18 cellular contexts compared by ENCODE assay signal in the genomic region with DNA sequence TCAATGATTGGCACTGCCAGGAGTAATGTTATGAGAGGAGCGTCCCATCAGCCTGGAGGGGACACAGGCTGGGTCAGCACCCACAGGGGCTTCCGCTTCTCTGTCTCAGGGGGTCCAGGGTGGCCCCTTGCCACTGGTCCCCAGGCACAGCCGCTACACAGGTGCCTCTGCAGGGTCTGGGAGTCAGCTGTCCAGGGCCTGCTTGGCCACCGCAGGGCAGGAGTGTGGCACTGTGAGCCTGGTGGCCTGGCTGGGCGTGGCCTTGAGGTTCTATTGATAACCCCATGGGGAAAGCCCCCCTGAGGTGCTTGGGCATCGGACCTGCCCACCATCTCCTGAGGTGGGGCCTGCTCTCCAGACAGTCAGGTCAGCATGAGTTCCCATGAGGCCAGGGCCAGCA.
A peak's percentile ranks its signal among the peaks of the same experiment; 100 is the strongest.
DNase-seq lines count a peak whose midpoint lies in the region; ATAC-seq and TF ChIP-seq lines count a peak whose summit lies in the region.
"Had no signal": no experiment of that assay in that cellular context is flagged by ENCODE, and none has a peak within 500 bp of the region (broad histone marks: within the 10 kb centered on the region; RNA-seq: fewer than 3 reads in every experiment).

No MANE protein-coding gene starts in this region.

- no peaks in the 10 kb centered on the region for H3K79me2 ChIP-seq in SU-DHL-6 (ENCODE audit: insufficient read depth, low read length)

- no peaks in the 10 kb centered on the region for H3K9me3 ChIP-seq in right cardiac atrium (ENCODE audit: control insufficient read depth, low read length)
- H3K9me3 ChIP-seq in right atrium auricular region, result no peaks in the 10 kb centered on the region
- H3K9me3 ChIP-seq in SU-DHL-6 (ENCODE audit: insufficient read depth, low read length), result no peaks in the 10 kb centered on the region
- H3K9me3 ChIP-seq in mucosa of descending colon, result no peaks in the 10 kb centered on the region

- DNase-seq in right cardiac atrium, result peak; percentile 11 to 37 (median 23)
- no peak for DNase-seq in right atrium auricular region (ENCODE audit: low spot score)
- DNase-seq in mucosa of descending colon, result peak in 2 of 3 donors; percentile 21 to 50
- no peak for DNase-seq in type B pancreatic cell (ENCODE audit: extremely low spot score, unreplicated experiment)
- no peak for DNase-seq in NOMO-1 treated with dmso at 0.1 percent for 144 hours (lab: John Stamatoyannopoulos, UW; ENCODE audit: unreplicated experiment)
- DNase-seq in stimulated activated naive B cell treated with anti-CD40 and anti-IgM and Interleukin-4, amounts not matched to agents 10 μg/mL and 1 μg/mL and 100 μg/mL, for 72 hours, result no peak
- no peak for DNase-seq in activated CD4-positive, alpha-beta T cell treated with anti-CD3 and anti-CD28 coated beads, Interleukin-2, amount 10 ng/mL, durations not matched to agents 24 days and 14 days
- DNase-seq: MV-4-11, NCI-H187, NCI-H2227 treated with DMSO at 0.1 percent for 48 hours, NCI-H510A treated with DMSO at 0.1 percent for 48 hours, NCI-H774, PC-3, RPMI8226 had no signal

- H3K4me1 Mint-ChIP-seq in type B pancreatic cell (ENCODE audit: unreplicated experiment), result peaks cover 3% of the 10 kb centered on the region
- peaks cover 65 to 91% of the 10 kb centered on the region in 2 donors for H3K4me1 Mint-ChIP-seq in stimulated activated naive B cell treated with anti-CD40 and anti-IgM and Interleukin-4, amounts not matched to agents 10 μg/mL and 1 μg/mL and 100 μg/mL, for 72 hours
- no peaks in the 10 kb centered on the region for H3K4me1 Mint-ChIP-seq in activated CD4-positive, alpha-beta T cell treated with anti-CD3 and anti-CD28 coated beads, Interleukin-2, amount 10 ng/mL, durations not matched to agents 24 days and 14 days
- H3K4me1 Mint-ChIP-seq: GM23338 had no signal

- peak overlapping the region; percentile 50 for H3K4me2 ChIP-seq in SU-DHL-6 (ENCODE audit: low read depth, low read length, poor library complexity, severe bottlenecking)
- H3K4me2 ChIP-seq: GM23338 had no signal

- H3K27me3 ChIP-seq in right cardiac atrium (ENCODE audit: control insufficient read depth, insufficient read depth), result no peaks in the 10 kb centered on the region
- no peaks in the 10 kb centered on the region for H3K27me3 ChIP-seq in right atrium auricular region
- no peaks in the 10 kb centered on the region for H3K27me3 ChIP-seq in SU-DHL-6 (ENCODE audit: low read length)

- H3K27me3 Mint-ChIP-seq in type B pancreatic cell, result no peaks in the 10 kb centered on the region
- H3K27me3 Mint-ChIP-seq in stimulated activated naive B cell treated with anti-CD40 and anti-IgM and Interleukin-4, amounts not matched to agents 10 μg/mL and 1 μg/mL and 100 μg/mL, for 72 hours, result no peaks in the 10 kb centered on the region
- H3K27me3 Mint-ChIP-seq in activated CD4-positive, alpha-beta T cell treated with anti-CD3 and anti-CD28 coated beads, Interleukin-2, amount 10 ng/mL, durations not matched to agents 24 days and 14 days, result no peaks in the 10 kb centered on the region

- no peak overlapping the region for H2AFZ ChIP-seq in SU-DHL-6 (ENCODE audit: low read depth, low read length, severe bottlenecking)
- H2AFZ ChIP-seq: GM23338 had no signal

- no peak for ATAC-seq in right cardiac atrium
- ATAC-seq in mucosa of descending colon, result no peak
- no peak for ATAC-seq in stimulated activated naive B cell treated with anti-CD40 and anti-IgM and Interleukin-4, amounts not matched to agents 10 μg/mL and 1 μg/mL and 100 μg/mL, for 72 hours (replicated peaks)
- ATAC-seq: GM23338, K562, PC-3 had no signal

- H3K27ac ChIP-seq in right cardiac atrium (ENCODE audit: low read length) (no peak overlapping the region), right atrium auricular region (no peak overlapping the region), SU-DHL-6 (ENCODE audit: low read depth, low read length) (peak overlapping the region; percentile 99)

- H3K36me3 Mint-ChIP-seq in type B pancreatic cell, result no peaks in the 10 kb centered on the region
- peaks cover 1 to 6% of the 10 kb centered on the region in 2 donors for H3K36me3 Mint-ChIP-seq in stimulated activated naive B cell treated with anti-CD40 and anti-IgM and Interleukin-4, amounts not matched to agents 10 μg/mL and 1 μg/mL and 100 μg/mL, for 72 hours
- H3K36me3 Mint-ChIP-seq in activated CD4-positive, alpha-beta T cell treated with anti-CD3 and anti-CD28 coated beads, Interleukin-2, amount 10 ng/mL, durations not matched to agents 24 days and 14 days (ENCODE audit: low read depth), result no peaks in the 10 kb centered on the region

- H3K4me3 ChIP-seq in right cardiac atrium (ENCODE audit: low read length) (no peak overlapping the region), right atrium auricular region (no peak overlapping the region), SU-DHL-6 (ENCODE audit: insufficient read depth, low read length, poor library complexity, severe bottlenecking) (no peak overlapping the region), mucosa of descending colon (no peak overlapping the region)
- H3K4me3 ChIP-seq: GM23338, K562 had no signal

- H3F3A ChIP-seq in SU-DHL-6 (ENCODE audit: insufficient read depth), result peaks cover 49% of the 10 kb centered on the region

- no peaks in the 10 kb centered on the region for H3K9me2 ChIP-seq in SU-DHL-6 (replicated peaks; ENCODE audit: insufficient read depth, low read length)

- H3K36me3 ChIP-seq in right atrium auricular region, result no peaks in the 10 kb centered on the region
- no peaks in the 10 kb centered on the region for H3K36me3 ChIP-seq in SU-DHL-6 (ENCODE audit: low read length)
- H3K36me3 ChIP-seq in mucosa of descending colon (ENCODE audit: low read depth), result no peaks in the 10 kb centered on the region

- WGBS in right cardiac atrium, result 96% methylated on average over 6 of the region's 6 CpGs

- no peak overlapping the region for H3K4me3 Mint-ChIP-seq in type B pancreatic cell
- no peak overlapping the region for H3K4me3 Mint-ChIP-seq in stimulated activated naive B cell treated with anti-CD40 and anti-IgM and Interleukin-4, amounts not matched to agents 10 μg/mL and 1 μg/mL and 100 μg/mL, for 72 hours
- H3K4me3 Mint-ChIP-seq in activated CD4-positive, alpha-beta T cell treated with anti-CD3 and anti-CD28 coated beads, Interleukin-2, amount 10 ng/mL, durations not matched to agents 24 days and 14 days, result no peak overlapping the region
- H3K4me3 Mint-ChIP-seq: CD8-positive, alpha-beta memory T cell; GM23338 had no signal

- no peaks in the 10 kb centered on the region for H3K4me1 ChIP-seq in right cardiac atrium (ENCODE audit: control insufficient read depth, insufficient read depth, low read length)
- no peaks in the 10 kb centered on the region for H3K4me1 ChIP-seq in right atrium auricular region
- H3K4me1 ChIP-seq in mucosa of descending colon (ENCODE audit: low read depth), result no peaks in the 10 kb centered on the region

- intact Hi-C loops in right cardiac atrium (cut with DNase I) (no loop called here), mucosa of descending colon (cut with DNase I, micrococcal nuclease) (no loop called here)
- intact Hi-C loops in activated CD4-positive, alpha-beta T cell treated with anti-CD3 and anti-CD28 coated beads, Interleukin-2, amount 10 ng/mL, durations not matched to agents 24 days and 14 days (cut with micrococcal nuclease), result no loop called here

- peak overlapping the region; percentile 87 for H3K9ac ChIP-seq in SU-DHL-6 (ENCODE audit: low read length)

- H4K20me1 ChIP-seq in SU-DHL-6 (ENCODE audit: low read depth, low read length), result no peaks in the 10 kb centered on the region

- H3K27ac Mint-ChIP-seq in type B pancreatic cell, result peak overlapping the region; percentile 47
- no peak overlapping the region for H3K27ac Mint-ChIP-seq in stimulated activated naive B cell treated with anti-CD40 and anti-IgM and Interleukin-4, amounts not matched to agents 10 μg/mL and 1 μg/mL and 100 μg/mL, for 72 hours
- H3K27ac Mint-ChIP-seq in activated CD4-positive, alpha-beta T cell treated with anti-CD3 and anti-CD28 coated beads, Interleukin-2, amount 10 ng/mL, durations not matched to agents 24 days and 14 days, result no peak overlapping the region
- H3K27ac Mint-ChIP-seq: GM23338 had no signal

- TF ChIP-seq CTCF in right atrium auricular region (IDR thresholded peaks at IDR 0.05) (no peak), SU-DHL-6 (IDR thresholded peaks at IDR 0.05; ENCODE audit: insufficient read depth, low read length, poor library complexity, severe bottlenecking) (no peak), mucosa of descending colon (IDR thresholded peaks at IDR 0.05) (no peak), type B pancreatic cell (conservative IDR thresholded peaks at IDR 0.05) (no peak)

- H3K9me3 Mint-ChIP-seq in type B pancreatic cell, result no peaks in the 10 kb centered on the region
- H3K9me3 Mint-ChIP-seq in stimulated activated naive B cell treated with anti-CD40 and anti-IgM and Interleukin-4, amounts not matched to agents 10 μg/mL and 1 μg/mL and 100 μg/mL, for 72 hours, result peaks cover 0 to 1% of the 10 kb centered on the region in 2 donors
- H3K9me3 Mint-ChIP-seq in activated CD4-positive, alpha-beta T cell treated with anti-CD3 and anti-CD28 coated beads, Interleukin-2, amount 10 ng/mL, durations not matched to agents 24 days and 14 days, result no peaks in the 10 kb centered on the region
- H3K9me3 Mint-ChIP-seq: CD8-positive, alpha-beta memory T cell; GM23338 had no signal

Comparison
In these comparisons a context has a peak if more than half of its experiments do, and no peak if none do; other contexts are left out.
1. DNase-seq: peak in right cardiac atrium (3 of 3) and mucosa of descending colon (2 of 3); none in right atrium auricular region (single experiment), type B pancreatic cell (single experiment), NOMO-1 treated with dmso at 0.1 percent for 144 hours (single experiment), stimulated activated naive B cell treated with anti-CD40 and anti-IgM and Interleukin-4, amounts not matched to agents 10 μg/mL and 1 μg/mL and 100 μg/mL, for 72 hours (single experiment) and activated CD4-positive, alpha-beta T cell treated with anti-CD3 and anti-CD28 coated beads, Interleukin-2, amount 10 ng/mL, durations not matched to agents 24 days and 14 days (single experiment).